1 cellular context compared by ENCODE assay signal in the genomic region with DNA sequence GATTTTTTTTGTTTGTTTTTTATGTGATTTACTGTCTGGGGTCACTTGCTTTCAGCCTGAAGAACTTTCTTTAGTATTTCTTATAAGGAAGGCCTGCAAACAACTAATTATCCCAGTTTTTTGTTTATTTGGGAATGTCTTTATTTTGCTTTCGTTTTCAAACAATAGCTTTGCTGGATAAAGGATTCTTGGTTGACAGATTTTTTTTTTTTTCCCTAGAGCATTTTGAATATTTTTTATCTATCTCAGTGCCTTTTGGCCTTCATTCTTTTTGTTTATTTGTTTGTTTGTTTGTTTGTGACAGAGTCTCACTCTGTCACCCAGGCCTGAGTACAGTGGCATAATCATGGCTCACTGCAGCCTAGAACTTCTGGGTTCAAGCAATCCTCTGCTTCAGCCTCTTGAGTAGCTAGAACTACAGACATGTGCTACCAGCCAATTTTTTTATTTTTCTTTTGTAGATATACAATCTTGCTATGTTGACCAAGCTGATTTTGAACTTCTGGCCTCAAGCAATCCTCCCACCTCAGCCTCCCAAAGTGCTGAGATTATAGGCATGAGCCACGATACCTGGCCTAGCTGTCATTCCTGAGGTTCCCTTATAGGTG.
TF ChIP-seq lines count a peak whose summit lies in the region.

No MANE protein-coding gene starts in this region.

TF ChIP-seq in K562, 482 proteins besides CTCF, POLR2A, EP300 and RAD21:
- TF ChIP-seq TRIM28 (IDR thresholded peaks at IDR 0.05) (peak; percentile 68; the same call in 1 of the 2 replicates), ZNF384 (IDR thresholded peaks at IDR 0.05; ENCODE audit: low read depth, low read length) (peak; percentile 38; the same call in 1 of the 2 replicates), ZNF280A (IDR thresholded peaks at IDR 0.05; ENCODE audit: low read depth, partially characterized antibody) (peak; percentile 63), XRCC5 (IDR thresholded peaks at IDR 0.05; ENCODE audit: low read depth, low read length) (no peak)
